ENCODE assay signal across 1 cellular context in genomic region chr5:179414459-179415215, GRCh38.
TF ChIP-seq lines count a peak whose summit lies in the region.

No MANE protein-coding gene starts in this region.

TF ChIP-seq in SK-N-SH treated with all-trans-retinoic acid at 6 μM for 48 hours, 23 proteins besides CTCF, POLR2A, EP300 and RAD21:
- TF ChIP-seq POU6F1 (CRISPR knock-in tag; IDR thresholded peaks at IDR 0.05; ENCODE audit: borderline replicate concordance, low read depth) (no peak), CREB5 (CRISPR knock-in tag; IDR thresholded peaks at IDR 0.05; ENCODE audit: low read depth) (no peak), ZNF565 (CRISPR knock-in tag; conservative IDR thresholded peaks at IDR 0.05; ENCODE audit: low read depth) (no peak), ZNF8 (CRISPR knock-in tag; IDR thresholded peaks at IDR 0.05) (no peak), OSR1 (CRISPR knock-in tag; IDR thresholded peaks at IDR 0.05) (no peak), BACH2 (CRISPR knock-in tag; IDR thresholded peaks at IDR 0.05; ENCODE audit: borderline replicate concordance) (no peak), RARB (CRISPR knock-in tag; IDR thresholded peaks at IDR 0.05) (no peak), ZFP30 (CRISPR knock-in tag; IDR thresholded peaks at IDR 0.05) (no peak), ZFP3 (CRISPR knock-in tag; IDR thresholded peaks at IDR 0.05) (no peak), TOX (CRISPR knock-in tag; IDR thresholded peaks at IDR 0.05; ENCODE audit: borderline replicate concordance) (no peak), ARNTL (CRISPR knock-in tag; IDR thresholded peaks at IDR 0.05; ENCODE audit: borderline replicate concordance, low read depth) (no peak), ESRRG (CRISPR knock-in tag; IDR thresholded peaks at IDR 0.05) (no peak)
